32 cellular contexts compared by ENCODE assay signal in the genomic region with DNA sequence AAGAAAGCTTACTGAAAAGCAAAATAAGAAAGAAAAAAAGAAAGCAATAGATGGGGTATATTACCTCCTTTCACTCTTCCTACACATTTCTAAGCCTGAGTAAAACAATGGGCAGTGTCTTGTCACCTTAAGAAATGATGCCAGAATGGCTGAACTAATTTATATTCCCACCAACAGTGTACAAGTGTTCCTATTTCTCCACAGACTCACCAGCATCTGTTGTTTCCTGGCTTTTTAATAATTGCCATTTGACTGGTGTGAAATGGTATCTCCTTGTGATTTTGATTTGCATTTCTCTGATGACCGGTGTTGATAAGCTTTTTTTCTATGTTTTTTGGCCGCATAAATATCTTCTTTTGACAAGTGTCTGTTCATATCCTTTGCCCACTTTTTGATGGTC.
A peak's percentile ranks its signal among the peaks of the same experiment; 100 is the strongest.
DNase-seq lines count a peak whose midpoint lies in the region; ATAC-seq and TF ChIP-seq lines count a peak whose summit lies in the region.
"Had no signal": no experiment of that assay in that cellular context is flagged by ENCODE, and none has a peak within 500 bp of the region (broad histone marks: within the 10 kb centered on the region; RNA-seq: fewer than 3 reads in every experiment).

No MANE protein-coding gene starts in this region.

- H2AFZ ChIP-seq in PC-9 = 0 out of 2 replicates have a peak overlapping the region, but pooled peaks have one; percentile 27

- TF ChIP-seq EP300 in tibial nerve (IDR thresholded peaks at IDR 0.05) = no peak

- H3K9me3 ChIP-seq in A673 (ENCODE audit: low read depth, low read length, poor library complexity, severe bottlenecking) = no peaks in the 10 kb centered on the region
- H3K9me3 ChIP-seq in PC-9 (ENCODE audit: insufficient read depth, low read depth) = no peaks in the 10 kb centered on the region
- no peaks in the 10 kb centered on the region for H3K9me3 ChIP-seq in tibial nerve
- H3K9me3 ChIP-seq: A549, BE2C, BLaER1, Caco-2 had no signal

- no peak for TF ChIP-seq CTCF in A673 (conservative IDR thresholded peaks at IDR 0.05; ENCODE audit: low read depth, low read length)
- TF ChIP-seq CTCF in PC-9 (conservative IDR thresholded peaks at IDR 0.05) = no peak
- no peak for TF ChIP-seq CTCF in tibial nerve (IDR thresholded peaks at IDR 0.05)
- no peak for TF ChIP-seq CTCF in lower leg skin (IDR thresholded peaks at IDR 0.05)

- H3K4me2 ChIP-seq in PC-9 = no peak overlapping the region
- H3K4me2 ChIP-seq: A549; BLaER1; BLaER1 treated with 17β-estradiol and CSF1 and Interleukin-3, amounts not matched to agents 10 nM and 100 nM had no signal

- POLR2A ChIA-PET in A673 (lab: Charles Lee; ENCODE audit: low non-redundant PET) = no interaction called here
- POLR2A ChIA-PET in PC-9 (lab: Charles Lee; ENCODE audit: unreplicated experiment) = no interaction called here

- in situ Hi-C loops in G401 (cut with HindIII; ENCODE audit: low sequenced_read_pairs) = no loop called here

- H3K4me1 ChIP-seq in A673 (ENCODE audit: insufficient read depth, low read length, poor library complexity, severe bottlenecking) (peaks cover 14% of the 10 kb centered on the region), PC-9 (replicated peaks; ENCODE audit: insufficient read depth) (0 out of 2 replicates have a peak, but pooled peaks cover 5% of the 10 kb centered on the region), tibial nerve (no peaks in the 10 kb centered on the region)
- H3K4me1 ChIP-seq: A549; BE2C; BLaER1; BLaER1 treated with 17β-estradiol and CSF1 and Interleukin-3, amounts not matched to agents 10 nM and 100 nM; Caco-2 had no signal

- H3K27ac ChIP-seq in A673 (ENCODE audit: low read depth, low read length, poor library complexity, severe bottlenecking) = peak overlapping the region; percentile 69
- H3K27ac ChIP-seq in PC-9 = no peak overlapping the region
- no peak overlapping the region for H3K27ac ChIP-seq in tibial nerve
- H3K27ac ChIP-seq: 22Rv1; A549; BLaER1; BLaER1 treated with 17β-estradiol and CSF1 and Interleukin-3, amounts not matched to agents 10 nM and 100 nM; C4-2B had no signal

- H3K4me3 ChIP-seq in A673 (ENCODE audit: low read depth, low read length, poor library complexity, severe bottlenecking) (no peak overlapping the region), PC-9 (no peak overlapping the region), tibial nerve (no peak overlapping the region), lower leg skin (ENCODE audit: low read depth, poor library complexity, severe bottlenecking) (no peak overlapping the region)
- H3K4me3 ChIP-seq: A549; BLaER1; BLaER1 treated with 17β-estradiol and CSF1 and Interleukin-3, amounts not matched to agents 10 nM and 100 nM had no signal

- intact Hi-C loops in A673 (cut with micrococcal nuclease; ENCODE audit: unreplicated experiment) (loop anchor here (2.0 kb wide), 1 partner anchor 26 kb away; no protein-coding TSS in a partner anchor), PC-9 (cut with micrococcal nuclease; ENCODE audit: unreplicated experiment) (no loop called here), lower leg skin (cut with DNase I; ENCODE audit: low total_unique reads) (no loop called here)

- CTCF ChIA-PET in A673 (lab: Charles Lee) = interaction anchor here (0.6 kb wide), 1 partner anchor 20 kb away, joined by 3 read pairs; no protein-coding TSS in a partner anchor
- CTCF ChIA-PET in PC-9 (lab: Charles Lee) = no interaction called here

- no TSS peak for BruUV-seq in A673 (replicated peaks; lab: Mats Ljungman, UMichigan)
- no TSS peak for BruUV-seq in PC-9 (replicated peaks; lab: Mats Ljungman, UMichigan)

- H3K36me3 ChIP-seq in A673 (ENCODE audit: insufficient read depth, low read length, poor library complexity, severe bottlenecking) (no peaks in the 10 kb centered on the region), PC-9 (ENCODE audit: low read depth) (no peaks in the 10 kb centered on the region), tibial nerve (no peaks in the 10 kb centered on the region)
- H3K36me3 ChIP-seq: BE2C; BLaER1; BLaER1 treated with 17β-estradiol and CSF1 and Interleukin-3, amounts not matched to agents 10 nM and 100 nM had no signal

- H3K27me3 ChIP-seq in A673 (replicated peaks; ENCODE audit: insufficient read depth, low read depth, low read length, poor library complexity) = no peaks in the 10 kb centered on the region
- H3K27me3 ChIP-seq in PC-9 (ENCODE audit: insufficient read depth, low read depth) = no peaks in the 10 kb centered on the region
- H3K27me3 ChIP-seq in tibial nerve = no peaks in the 10 kb centered on the region
- H3K27me3 ChIP-seq: BE2C; BLaER1; BLaER1 treated with 17β-estradiol and CSF1 and Interleukin-3, amounts not matched to agents 10 nM and 100 nM had no signal

- no peak for ATAC-seq in GM19324 (IDR thresholded peaks at IDR 0.05; ENCODE audit: low FRiP score, unreplicated experiment)
- ATAC-seq: A549; CD8-positive, alpha-beta T cell had no signal

- 92 to 97% methylated on average over 2 of the region's 2 CpGs for WGBS in tibial nerve, 2 donors
- WGBS in lower leg skin, 2 donors = 86 to 95% methylated on average over 2 of the region's 2 CpGs

- TF ChIP-seq POLR2A in tibial nerve (IDR thresholded peaks at IDR 0.05) (no peak), lower leg skin (IDR thresholded peaks at IDR 0.05) (no peak)

- H3K9me2 ChIP-seq in PC-9 (ENCODE audit: insufficient read depth) = no peaks in the 10 kb centered on the region

- no peaks in the 10 kb centered on the region for H3K79me2 ChIP-seq in PC-9 (ENCODE audit: low read depth)

- H4K20me1 ChIP-seq in PC-9 (ENCODE audit: insufficient read depth) = no peaks in the 10 kb centered on the region
- H4K20me1 ChIP-seq: BLaER1; BLaER1 treated with 17β-estradiol and CSF1 and Interleukin-3, amounts not matched to agents 10 nM and 100 nM had no signal

- DNase-seq in A673 (ENCODE audit: low spot score) = peak; percentile 25
- peak; percentile 66 for DNase-seq in G401 (ENCODE audit: low spot score)
- DNase-seq in PC-9 = no peak
- DNase-seq in cerebellar cortex (ENCODE audit: low spot score) = peak; percentile 56
- DNase-seq in tibial nerve (ENCODE audit: low spot score in 2 of 2) = no peak
- no peak for DNase-seq in NCI-H2196 (lab: John Stamatoyannopoulos, UW; ENCODE audit: unreplicated experiment)
- DNase-seq in lower leg skin (ENCODE audit: low spot score in 2 of 2) = no peak
- DNase-seq: 8988T; ACHN; AML-193; BE2C; Caco-2; Calu3; CD4-positive, alpha-beta memory T cell; CD4-positive, alpha-beta T cell; CD4-positive, CD25-positive, alpha-beta regulatory T cell; CD8-positive, alpha-beta memory T cell; CD8-positive, alpha-beta T cell; COR-L47; DMS 273 treated with DMSO at 0.1 percent for 48 hours; DMS153; DMS53; DMS79; DMS79 treated with DMSO at 0.1 percent for 48 hours; DND-41; EL had no signal

- no peaks in the 10 kb centered on the region for H3F3A ChIP-seq in PC-9 (ENCODE audit: insufficient read depth, low read depth)

Comparison
In these comparisons a context has a peak if more than half of its experiments do, and no peak if none do; other contexts are left out.
1. DNase-seq: peak in A673 (single experiment), G401 (single experiment) and cerebellar cortex (single experiment); none in PC-9 (0 of 2), tibial nerve (0 of 2), NCI-H2196 (single experiment) and lower leg skin (0 of 2).